Comparison of ENCODE assay signal across 26 cellular contexts in genomic region chr16:74731853-74732477, GRCh38. TPM values are rescaled to one million over a fixed set of nuclear protein-coding genes. Genes with fewer than 3 reads are reported as not detected.
"Had no signal": no experiment of that assay in that cellular context is flagged by ENCODE, and none has a peak within 500 bp of the region (broad histone marks: within the 10 kb centered on the region; RNA-seq: fewer than 3 reads in every experiment).

No MANE protein-coding gene starts in this region.

- H3K4me3 ChIP-seq: adrenal gland, K562 had no signal

- H3K4me1 Mint-ChIP-seq: activated B cell treated with CpG ODN at 0.5 μM for 24 hours had no signal

- H3K27ac ChIP-seq: adrenal gland had no signal

- H3K36me3 Mint-ChIP-seq: activated naive CD8-positive, alpha-beta T cell treated with anti-CD3 and anti-CD28 coated beads, Interleukin-2, amount 10 ng/mL, durations not matched to agents 7 days and 5 days had no signal

- H3K9me3 Mint-ChIP-seq: activated CD8-positive, alpha-beta T cell treated with anti-CD3 and anti-CD28 coated beads for 36 hours had no signal

- DNase-seq: activated B cell treated with CpG ODN at 0.5 μM for 24 hours; activated CD4-positive, alpha-beta T cell treated with anti-CD3 and anti-CD28 coated beads for 1 hour; activated CD4-positive, alpha-beta T cell treated with anti-CD3 and anti-CD28 coated beads, Interleukin-2, amount 10 ng/mL, durations not matched to agents 24 days and 14 days; activated CD8-positive, alpha-beta memory T cell treated with anti-CD3 and anti-CD28 coated beads, Interleukin-2, amount 50 U/mL, for 4 hours; activated CD8-positive, alpha-beta T cell treated with anti-CD3 and anti-CD28 coated beads for 36 hours; activated gamma-delta T cell treated with Interleukin-2 at 50 U/mL for 16 hours; activated naive CD4-positive, alpha-beta T cell treated with anti-CD3 and anti-CD28 coated beads, Interleukin-2, amount 50 U/mL, for 16 hours; activated naive CD8-positive, alpha-beta T cell treated with anti-CD3 and anti-CD28 coated beads, Interleukin-2, amount 10 ng/mL, durations not matched to agents 7 days and 5 days; activated T-cell treated with anti-CD3 and anti-CD28 coated beads, Interleukin-2, amount 50 U/mL, for 72 hours; adrenal gland; anterior cingulate cortex; Kasumi-1; NCI-H1105 treated with DMSO at 0.1 percent for 48 hours; NCI-H146; NCI-H187 treated with DMSO at 0.1 percent for 48 hours; NCI-H2081 treated with DMSO at 0.1 percent for 48 hours; NCI-H446; NCI-H524; PC-3; SHP77 treated with DMSO at 0.1 percent for 48 hours; T-helper 17 cell; T-helper 9 cell had no signal

- H3K4me3 Mint-ChIP-seq: activated B cell treated with CpG ODN at 0.5 μM for 24 hours; activated CD4-positive, alpha-beta T cell treated with anti-CD3 and anti-CD28 coated beads, Interleukin-2, amount 10 ng/mL, durations not matched to agents 24 days and 14 days; activated CD8-positive, alpha-beta T cell treated with anti-CD3 and anti-CD28 coated beads for 36 hours; activated naive CD8-positive, alpha-beta T cell treated with anti-CD3 and anti-CD28 coated beads, Interleukin-2, amount 10 ng/mL, durations not matched to agents 7 days and 5 days; activated T-cell treated with anti-CD3 and anti-CD28 coated beads, Interleukin-2, amount 50 U/mL, for 72 hours; T-helper 17 cell had no signal

- H3K27ac Mint-ChIP-seq: activated B cell treated with CpG ODN at 0.5 μM for 24 hours; activated CD4-positive, alpha-beta T cell treated with anti-CD3 and anti-CD28 coated beads, Interleukin-2, amount 10 ng/mL, durations not matched to agents 24 days and 14 days; activated CD8-positive, alpha-beta T cell treated with anti-CD3 and anti-CD28 coated beads for 36 hours; activated naive CD8-positive, alpha-beta T cell treated with anti-CD3 and anti-CD28 coated beads, Interleukin-2, amount 10 ng/mL, durations not matched to agents 7 days and 5 days; activated T-cell treated with anti-CD3 and anti-CD28 coated beads, Interleukin-2, amount 50 U/mL, for 72 hours; activated T-helper 2 cell treated with anti-CD3 and anti-CD28 coated beads, Interferon-gamma antibody, Interleukin-2, Interleukin-4, amounts not matched to agents 10 μg/mL and 5 μg/mL and 100 μg/mL, durations not matched to agents 14 hours and 24 hours and 36 hours; T-helper 17 cell had no signal

- H3K36me3 ChIP-seq: adrenal gland had no signal

- H3K27me3 Mint-ChIP-seq: activated B cell treated with CpG ODN at 0.5 μM for 24 hours; activated CD4-positive, alpha-beta T cell treated with anti-CD3 and anti-CD28 coated beads, Interleukin-2, amount 10 ng/mL, durations not matched to agents 24 days and 14 days; activated CD8-positive, alpha-beta T cell treated with anti-CD3 and anti-CD28 coated beads for 36 hours had no signal

- H3K4me1 ChIP-seq: adrenal gland had no signal

- ATAC-seq: activated CD8-positive, alpha-beta T cell treated with anti-CD3 and anti-CD28 coated beads for 36 hours; activated T-cell treated with anti-CD3 and anti-CD28 coated beads, Interleukin-2, amount 50 U/mL, for 72 hours; K562; PC-3; T-helper 17 cell had no signal

- H3K27me3 ChIP-seq: adrenal gland had no signal

RNA-seq across cellular contexts. Expression of gene FA2H, which starts 42.7 kb away (rescaled TPM):
- total RNA-seq: activated CD4-positive, alpha-beta T cell treated with anti-CD3 and anti-CD28 coated beads, Interleukin-2, amount 10 ng/mL, durations not matched to agents 24 days and 14 days; activated CD8-positive, alpha-beta T cell treated with anti-CD3 and anti-CD28 coated beads for 36 hours; activated naive CD8-positive, alpha-beta T cell treated with anti-CD3 and anti-CD28 coated beads, Interleukin-2, amount 10 ng/mL, durations not matched to agents 7 days and 5 days; activated T-cell treated with anti-CD3 and anti-CD28 coated beads, Interleukin-2, amount 50 U/mL, for 72 hours; activated T-helper 2 cell treated with anti-CD3 and anti-CD28 coated beads, Interferon-gamma antibody, Interleukin-2, Interleukin-4, amounts not matched to agents 10 μg/mL and 5 μg/mL and 100 μg/mL, durations not matched to agents 14 hours and 24 hours and 36 hours; cardiac septum; K562; SK-MEL-5 had no signal
